In the genomic region with DNA sequence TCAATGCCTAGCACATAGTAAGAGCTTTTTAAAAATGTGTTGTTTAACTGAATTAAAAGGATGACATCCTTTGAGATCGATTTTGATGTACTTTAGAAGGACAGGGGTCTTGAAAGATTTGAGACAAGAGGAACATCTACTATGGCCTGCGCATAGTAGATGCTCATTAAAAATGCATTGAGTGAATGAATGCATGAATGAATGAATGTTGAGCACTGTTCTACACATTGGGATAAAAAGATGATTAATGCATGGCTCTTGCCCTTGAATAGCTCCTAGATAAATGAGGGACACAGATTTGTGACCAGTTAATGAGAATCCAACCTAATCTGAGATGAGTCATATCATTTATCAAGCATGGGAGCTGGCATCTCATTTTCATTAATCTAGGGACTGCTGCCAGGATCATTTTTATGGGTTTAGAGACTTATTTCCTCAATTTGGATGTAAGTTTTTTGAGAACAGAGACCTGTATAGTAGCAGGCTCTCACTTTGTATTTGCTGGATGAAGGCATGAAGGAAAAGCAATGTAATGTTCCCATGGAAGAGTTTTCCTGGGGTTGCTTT, we compare ENCODE assay signal across 19 cellular contexts.
DNase-seq lines count a peak whose midpoint lies in the region; ATAC-seq, FAIRE-seq and TF ChIP-seq lines count a peak whose summit lies in the region.
"Had no signal": no experiment of that assay in that cellular context is flagged by ENCODE, and none has a peak within 500 bp of the region (broad histone marks: within the 10 kb centered on the region; RNA-seq: fewer than 3 reads in every experiment).

No MANE protein-coding gene starts in this region.

- no peak overlapping the region for H3K9ac ChIP-seq in GM12878 (ENCODE audit: control insufficient read depth, insufficient read depth, low read length)

- RAD21 ChIA-PET in GM12878 (lab: Charles Lee; ENCODE audit: unreplicated experiment): no interaction called here

- 43% methylated on average over 2 of the region's 2 CpGs for WGBS in GM12878 (ENCODE audit: insufficient coverage, insufficient replicate concordance, low lambda C conversion rate, missing lambda C conversion rate)
- 87% methylated on average over 2 of the region's 2 CpGs for WGBS in right cardiac atrium

- no peaks in the 10 kb centered on the region for H3K79me2 ChIP-seq in GM12878 (ENCODE audit: control insufficient read depth, insufficient read depth, low read length)

- H3K4me1 Mint-ChIP-seq in CD8-positive, alpha-beta memory T cell: no peaks in the 10 kb centered on the region
- H3K4me1 Mint-ChIP-seq: H9 had no signal

- BruUV-seq in GM12878 (replicated peaks; lab: Mats Ljungman, UMichigan): no TSS peak

- DNase-seq in A172 (ENCODE audit: low spot score) (peak; percentile 66), Caki2 (ENCODE audit: low read depth) (peak; percentile 30), HT-29 (ENCODE audit: low spot score) (peak; percentile 32), GM12878 (ENCODE audit: low read depth, low spot score) (no peak), NCI-H69 (lab: John Stamatoyannopoulos, UW) (no peak), right cardiac atrium (no peak)
- DNase-seq in CD8-positive, alpha-beta memory T cell: no peak
- DNase-seq: ACHN; CD4-positive, alpha-beta T cell; GF-D8; H9; Karpas-422; KBM-7 had no signal

- no peak for TF ChIP-seq RAD21 in GM12878 (IDR thresholded peaks at IDR 0.05; ENCODE audit: insufficient read depth, low read depth, low read length)

- no peak overlapping the region for H3K4me2 ChIP-seq in GM12878 (ENCODE audit: control insufficient read depth, insufficient read depth)

- no peak overlapping the region for H3K4me3 ChIP-seq in GM12878
- H3K4me3 ChIP-seq in CD8-positive, alpha-beta memory T cell (ENCODE audit: low read length): no peak overlapping the region
- H3K4me3 ChIP-seq in right cardiac atrium (ENCODE audit: low read length): no peak overlapping the region

- H3K9me3 Mint-ChIP-seq in CD8-positive, alpha-beta memory T cell: peaks cover 0 to 5% (median 0%) of the 10 kb centered on the region in 5 donors
- H3K9me3 Mint-ChIP-seq: H9 had no signal

- H3K27ac ChIP-seq in GM12878 (ENCODE audit: control insufficient read depth, insufficient read depth) (no peak overlapping the region), right cardiac atrium (ENCODE audit: low read length) (no peak overlapping the region)
- no peak overlapping the region for H3K27ac ChIP-seq in CD8-positive, alpha-beta memory T cell (ENCODE audit: low read depth, low read length)
- H3K27ac ChIP-seq: 22Rv1, C4-2B had no signal

- H3K27me3 ChIP-seq in GM12878 (replicated peaks in 1 of 2; ENCODE audit: control insufficient read depth in 2 of 2, insufficient read depth in 2 of 2, low read length in 1 of 2): no peaks in the 10 kb centered on the region; a peak in 1 of 4 replicates
- H3K27me3 ChIP-seq in CD8-positive, alpha-beta memory T cell (ENCODE audit: insufficient read depth, low read length, poor library complexity, severe bottlenecking): no peaks in the 10 kb centered on the region
- no peaks in the 10 kb centered on the region for H3K27me3 ChIP-seq in right cardiac atrium (ENCODE audit: control insufficient read depth, insufficient read depth)

- TF ChIP-seq CTCF in GM12878 (IDR thresholded peaks at IDR 0.05 in 2 of 3, conservative IDR thresholded peaks at IDR 0.05 in 1 of 3; ENCODE audit: control insufficient read depth in 2 of 3, extremely low read depth in 1 of 3, insufficient read depth in 1 of 3, low read depth in 3 of 3, low read length in 3 of 3): no peak

- no peak overlapping the region for H2AFZ ChIP-seq in GM12878 (ENCODE audit: control insufficient read depth, low read depth, low read length)

- POLR2A ChIA-PET in GM12878 (lab: Charles Lee): no interaction called here
- POLR2A ChIA-PET in CD8-positive, alpha-beta memory T cell (lab: Charles Lee): no interaction called here

- no peak for FAIRE-seq in GM12878 (lab: Jason Lieb, UNC)
- FAIRE-seq: D721Med, GM19239, H1 had no signal

- H3K27ac Mint-ChIP-seq in CD8-positive, alpha-beta memory T cell: no peak overlapping the region
- H3K27ac Mint-ChIP-seq: CD4-positive, alpha-beta T cell; H9 had no signal

- H3K36me3 ChIP-seq in GM12878 (ENCODE audit: control insufficient read depth in 2 of 2, insufficient read depth in 2 of 2, low read length in 1 of 2): no peaks in the 10 kb centered on the region
- H3K36me3 ChIP-seq in CD8-positive, alpha-beta memory T cell (ENCODE audit: insufficient read depth, low read length): no peaks in the 10 kb centered on the region

- TF ChIP-seq EP300 in GM12878 (IDR thresholded peaks at IDR 0.05; ENCODE audit: borderline replicate concordance in 1 of 2, control insufficient read depth in 1 of 2, low read depth in 2 of 2, low read length in 2 of 2): no peak

- H3K27me3 Mint-ChIP-seq in CD8-positive, alpha-beta memory T cell: peaks cover 0 to 5% of the 10 kb centered on the region in 2 donors
- H3K27me3 Mint-ChIP-seq: CD4-positive, alpha-beta T cell had no signal

- TF ChIP-seq POLR2A in GM12878 (IDR thresholded peaks at IDR 0.05; ENCODE audit: low read depth, low read length): no peak

- in situ Hi-C loops in Caki2 (cut with HindIII; ENCODE audit: low pct_unique_long_range_greater_than_20kb, low sequenced_read_pairs): no loop called here
- in situ Hi-C loops in GM12878 (cut with MboI): no loop called here

- no peaks in the 10 kb centered on the region for H3K36me3 Mint-ChIP-seq in CD8-positive, alpha-beta memory T cell

- H3K9me3 ChIP-seq in GM12878 (replicated peaks; ENCODE audit: control insufficient read depth, insufficient read depth, low read length) (no peaks in the 10 kb centered on the region), right cardiac atrium (ENCODE audit: control insufficient read depth, low read length) (no peaks in the 10 kb centered on the region)
- no peaks in the 10 kb centered on the region for H3K9me3 ChIP-seq in CD8-positive, alpha-beta memory T cell (ENCODE audit: low read length)

- no peak overlapping the region for H3K4me3 Mint-ChIP-seq in CD8-positive, alpha-beta memory T cell
- H3K4me3 Mint-ChIP-seq: CD4-positive, alpha-beta T cell; H9 had no signal

- no peaks in the 10 kb centered on the region for H3K4me1 ChIP-seq in GM12878 (ENCODE audit: control insufficient read depth, insufficient read depth, low read length)
- no peaks in the 10 kb centered on the region for H3K4me1 ChIP-seq in CD8-positive, alpha-beta memory T cell (ENCODE audit: insufficient read depth, low read length)
- H3K4me1 ChIP-seq in right cardiac atrium (ENCODE audit: control insufficient read depth, insufficient read depth, low read length): peaks cover 3% of the 10 kb centered on the region

- CTCF ChIA-PET in GM12878 (lab: Yijun Ruan, JAX): interaction anchor here (0.6 kb wide), 1 partner anchor 951 kb away, joined by 3 read pairs; no protein-coding TSS in a partner anchor
- CTCF ChIA-PET in CD8-positive, alpha-beta memory T cell (lab: Charles Lee): no interaction called here

- intact Hi-C loops in GM12878 (cut with micrococcal nuclease; ENCODE audit: unreplicated experiment) (no loop called here), right cardiac atrium (cut with DNase I) (no loop called here)

- ATAC-seq in GM12878: no peak
- no peak for ATAC-seq in right cardiac atrium
- no peak for ATAC-seq in HG02840 (IDR thresholded peaks at IDR 0.05; ENCODE audit: low FRiP score, unreplicated experiment)

- H4K20me1 ChIP-seq in GM12878 (ENCODE audit: control insufficient read depth, insufficient read depth): no peaks in the 10 kb centered on the region

- SMC1A ChIA-PET in GM12878 (lab: Charles Lee; ENCODE audit: uncharacterized antibody, unreplicated experiment): no interaction called here

TF ChIP-seq in GM12878, 131 proteins besides CTCF, POLR2A, EP300 and RAD21:
- TF ChIP-seq, protein P1, sequence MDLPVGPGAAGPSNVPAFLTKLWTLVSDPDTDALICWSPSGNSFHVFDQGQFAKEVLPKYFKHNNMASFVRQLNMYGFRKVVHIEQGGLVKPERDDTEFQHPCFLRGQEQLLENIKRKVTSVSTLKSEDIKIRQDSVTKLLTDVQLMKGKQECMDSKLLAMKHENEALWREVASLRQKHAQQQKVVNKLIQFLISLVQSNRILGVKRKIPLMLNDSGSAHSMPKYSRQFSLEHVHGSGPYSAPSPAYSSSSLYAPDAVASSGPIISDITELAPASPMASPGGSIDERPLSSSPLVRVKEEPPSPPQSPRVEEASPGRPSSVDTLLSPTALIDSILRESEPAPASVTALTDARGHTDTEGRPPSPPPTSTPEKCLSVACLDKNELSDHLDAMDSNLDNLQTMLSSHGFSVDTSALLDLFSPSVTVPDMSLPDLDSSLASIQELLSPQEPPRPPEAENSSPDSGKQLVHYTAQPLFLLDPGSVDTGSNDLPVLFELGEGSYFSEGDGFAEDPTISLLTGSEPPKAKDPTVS (IDR thresholded peaks at IDR 0.05; ENCODE audit: low read depth, low read length): no peak
- TF ChIP-seq SPI1 (IDR thresholded peaks at IDR 0.05; ENCODE audit: borderline replicate concordance, insufficient read depth, low read depth, low read length) (no peak), ZNF24 (IDR thresholded peaks at IDR 0.05) (peak; percentile 83; the same call in 1 of the 2 replicates), STAT3 (IDR thresholded peaks at IDR 0.05; ENCODE audit: low read depth, low read length) (no peak), SKIL (IDR thresholded peaks at IDR 0.05; ENCODE audit: low read depth, poor library complexity, severe bottlenecking) (no peak)

Comparison
In these comparisons a context has a peak if more than half of its experiments do, and no peak if none do; other contexts are left out.
1. DNase-seq: peak in A172 (single experiment), Caki2 (single experiment) and HT-29 (single experiment); none in GM12878 (single experiment), NCI-H69 (single experiment), CD8-positive, alpha-beta memory T cell (0 of 5) and right cardiac atrium (0 of 3).